2 cellular contexts compared by ENCODE assay signal in the genomic region with DNA sequence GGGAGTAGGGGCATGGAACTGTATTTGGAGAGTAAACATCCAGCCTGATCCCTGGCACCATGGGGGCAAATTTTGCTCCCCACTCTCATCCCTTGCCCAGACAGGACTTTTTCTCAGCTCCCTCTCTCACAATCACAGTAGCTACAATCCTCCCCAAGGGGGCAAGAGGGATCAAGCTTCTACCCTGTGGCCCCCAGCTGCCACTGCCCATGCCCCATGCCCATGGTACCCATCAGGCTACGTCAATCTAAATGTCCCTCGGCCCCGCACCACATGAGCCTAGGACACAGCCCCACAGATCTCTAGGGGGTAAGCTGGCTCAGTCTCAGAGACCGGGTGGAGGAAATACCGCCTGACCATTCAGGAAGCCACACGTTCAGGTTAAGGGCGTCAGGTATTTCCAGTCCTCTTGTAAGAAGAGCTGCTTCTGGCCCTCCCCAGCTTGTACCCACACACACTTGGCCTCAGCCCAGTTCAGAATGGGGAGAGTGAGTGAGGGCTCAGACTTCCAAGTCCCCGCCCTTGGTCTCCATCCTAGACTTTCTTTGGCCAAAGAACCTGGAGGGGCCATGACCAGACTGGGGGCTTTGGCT.
TF ChIP-seq lines count a peak whose summit lies in the region.

No MANE protein-coding gene starts in this region.

TF ChIP-seq in A549, 52 proteins besides CTCF, POLR2A, EP300 and RAD21:
- TF ChIP-seq NPAS2 (CRISPR knock-in tag; IDR thresholded peaks at IDR 0.05; ENCODE audit: borderline replicate concordance): no peak
- TF ChIP-seq CBX8 (IDR thresholded peaks at IDR 0.05): no peak
- TF ChIP-seq CEBPB (IDR thresholded peaks at IDR 0.05): no peak
- TF ChIP-seq RCOR1 (IDR thresholded peaks at IDR 0.05; ENCODE audit: low read depth, low read length): no peak
TF ChIP-seq in A549: peak in this region for 0.

TF ChIP-seq in GM12878, 131 proteins besides CTCF, POLR2A, EP300 and RAD21:
- TF ChIP-seq FOXM1 (IDR thresholded peaks at IDR 0.05; ENCODE audit: low read depth, low read length) (no peak), SIN3A (IDR thresholded peaks at IDR 0.05; ENCODE audit: low read depth, low read length) (no peak), STAT3 (IDR thresholded peaks at IDR 0.05; ENCODE audit: low read depth, low read length) (no peak), SPI1 (IDR thresholded peaks at IDR 0.05; ENCODE audit: borderline replicate concordance, insufficient read depth, low read depth, low read length) (no peak), MYC (IDR thresholded peaks at IDR 0.05; ENCODE audit: insufficient read depth, insufficient read length, insufficient replicate concordance, low read length, severe bottlenecking) (no peak), POLR2AphosphoS2 (IDR thresholded peaks at IDR 0.05; ENCODE audit: low read depth, low read length) (no peak), SP1 (IDR thresholded peaks at IDR 0.05; ENCODE audit: low read depth, low read length) (no peak), NRF1 (conservative IDR thresholded peaks at IDR 0.05; ENCODE audit: low read depth, low read length) (no peak), CEBPB (IDR thresholded peaks at IDR 0.05; ENCODE audit: borderline replicate concordance in 1 of 2, low read depth in 2 of 2, low read length in 2 of 2) (no peak), SIX5 (IDR thresholded peaks at IDR 0.05; ENCODE audit: low read depth, low read length, severe bottlenecking) (no peak), TAF1 (IDR thresholded peaks at IDR 0.05; ENCODE audit: borderline replicate concordance, low read depth, low read length) (no peak), NBN (IDR thresholded peaks at IDR 0.05) (no peak), YY1 (IDR thresholded peaks at IDR 0.05; ENCODE audit: low read depth, low read length) (no peak)
- TF ChIP-seq, protein P1, sequence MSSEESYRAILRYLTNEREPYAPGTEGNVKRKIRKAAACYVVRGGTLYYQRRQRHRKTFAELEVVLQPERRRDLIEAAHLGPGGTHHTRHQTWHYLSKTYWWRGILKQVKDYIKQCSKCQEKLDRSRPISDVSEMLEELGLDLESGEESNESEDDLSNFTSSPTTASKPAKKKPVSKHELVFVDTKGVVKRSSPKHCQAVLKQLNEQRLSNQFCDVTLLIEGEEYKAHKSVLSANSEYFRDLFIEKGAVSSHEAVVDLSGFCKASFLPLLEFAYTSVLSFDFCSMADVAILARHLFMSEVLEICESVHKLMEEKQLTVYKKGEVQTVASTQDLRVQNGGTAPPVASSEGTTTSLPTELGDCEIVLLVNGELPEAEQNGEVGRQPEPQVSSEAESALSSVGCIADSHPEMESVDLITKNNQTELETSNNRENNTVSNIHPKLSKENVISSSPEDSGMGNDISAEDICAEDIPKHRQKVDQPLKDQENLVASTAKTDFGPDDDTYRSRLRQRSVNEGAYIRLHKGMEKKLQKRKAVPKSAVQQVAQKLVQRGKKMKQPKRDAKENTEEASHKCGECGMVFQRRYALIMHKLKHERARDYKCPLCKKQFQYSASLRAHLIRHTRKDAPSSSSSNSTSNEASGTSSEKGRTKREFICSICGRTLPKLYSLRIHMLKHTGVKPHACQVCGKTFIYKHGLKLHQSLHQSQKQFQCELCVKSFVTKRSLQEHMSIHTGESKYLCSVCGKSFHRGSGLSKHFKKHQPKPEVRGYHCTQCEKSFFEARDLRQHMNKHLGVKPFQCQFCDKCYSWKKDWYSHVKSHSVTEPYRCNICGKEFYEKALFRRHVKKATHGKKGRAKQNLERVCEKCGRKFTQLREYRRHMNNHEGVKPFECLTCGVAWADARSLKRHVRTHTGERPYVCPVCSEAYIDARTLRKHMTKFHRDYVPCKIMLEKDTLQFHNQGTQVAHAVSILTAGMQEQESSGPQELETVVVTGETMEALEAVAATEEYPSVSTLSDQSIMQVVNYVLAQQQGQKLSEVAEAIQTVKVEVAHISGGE (CRISPR knock-in tag; IDR thresholded peaks at IDR 0.05): no peak
- TF ChIP-seq, protein P2, sequence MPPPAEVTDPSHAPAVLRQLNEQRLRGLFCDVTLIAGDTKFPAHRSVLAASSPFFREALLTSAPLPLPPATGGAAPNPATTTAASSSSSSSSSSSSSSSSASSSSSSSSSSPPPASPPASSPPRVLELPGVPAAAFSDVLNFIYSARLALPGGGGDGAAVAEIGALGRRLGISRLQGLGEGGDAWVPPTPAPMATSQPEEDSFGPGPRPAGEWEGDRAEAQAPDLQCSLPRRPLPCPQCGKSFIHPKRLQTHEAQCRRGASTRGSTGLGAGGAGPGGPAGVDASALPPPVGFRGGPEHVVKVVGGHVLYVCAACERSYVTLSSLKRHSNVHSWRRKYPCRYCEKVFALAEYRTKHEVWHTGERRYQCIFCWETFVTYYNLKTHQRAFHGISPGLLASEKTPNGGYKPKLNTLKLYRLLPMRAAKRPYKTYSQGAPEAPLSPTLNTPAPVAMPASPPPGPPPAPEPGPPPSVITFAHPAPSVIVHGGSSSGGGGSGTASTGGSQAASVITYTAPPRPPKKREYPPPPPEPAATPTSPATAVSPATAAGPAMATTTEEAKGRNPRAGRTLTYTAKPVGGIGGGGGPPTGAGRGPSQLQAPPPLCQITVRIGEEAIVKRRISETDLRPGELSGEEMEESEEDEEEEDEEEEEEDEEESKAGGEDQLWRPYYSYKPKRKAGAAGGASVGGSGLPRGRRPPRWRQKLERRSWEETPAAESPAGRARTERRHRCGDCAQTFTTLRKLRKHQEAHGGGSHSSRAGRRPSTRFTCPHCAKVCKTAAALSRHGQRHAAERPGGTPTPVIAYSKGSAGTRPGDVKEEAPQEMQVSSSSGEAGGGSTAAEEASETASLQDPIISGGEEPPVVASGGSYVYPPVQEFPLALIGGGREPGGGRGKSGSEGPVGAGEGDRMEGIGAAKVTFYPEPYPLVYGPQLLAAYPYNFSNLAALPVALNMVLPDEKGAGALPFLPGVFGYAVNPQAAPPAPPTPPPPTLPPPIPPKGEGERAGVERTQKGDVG (CRISPR knock-in tag; IDR thresholded peaks at IDR 0.05): no peak
- TF ChIP-seq, protein P3, sequence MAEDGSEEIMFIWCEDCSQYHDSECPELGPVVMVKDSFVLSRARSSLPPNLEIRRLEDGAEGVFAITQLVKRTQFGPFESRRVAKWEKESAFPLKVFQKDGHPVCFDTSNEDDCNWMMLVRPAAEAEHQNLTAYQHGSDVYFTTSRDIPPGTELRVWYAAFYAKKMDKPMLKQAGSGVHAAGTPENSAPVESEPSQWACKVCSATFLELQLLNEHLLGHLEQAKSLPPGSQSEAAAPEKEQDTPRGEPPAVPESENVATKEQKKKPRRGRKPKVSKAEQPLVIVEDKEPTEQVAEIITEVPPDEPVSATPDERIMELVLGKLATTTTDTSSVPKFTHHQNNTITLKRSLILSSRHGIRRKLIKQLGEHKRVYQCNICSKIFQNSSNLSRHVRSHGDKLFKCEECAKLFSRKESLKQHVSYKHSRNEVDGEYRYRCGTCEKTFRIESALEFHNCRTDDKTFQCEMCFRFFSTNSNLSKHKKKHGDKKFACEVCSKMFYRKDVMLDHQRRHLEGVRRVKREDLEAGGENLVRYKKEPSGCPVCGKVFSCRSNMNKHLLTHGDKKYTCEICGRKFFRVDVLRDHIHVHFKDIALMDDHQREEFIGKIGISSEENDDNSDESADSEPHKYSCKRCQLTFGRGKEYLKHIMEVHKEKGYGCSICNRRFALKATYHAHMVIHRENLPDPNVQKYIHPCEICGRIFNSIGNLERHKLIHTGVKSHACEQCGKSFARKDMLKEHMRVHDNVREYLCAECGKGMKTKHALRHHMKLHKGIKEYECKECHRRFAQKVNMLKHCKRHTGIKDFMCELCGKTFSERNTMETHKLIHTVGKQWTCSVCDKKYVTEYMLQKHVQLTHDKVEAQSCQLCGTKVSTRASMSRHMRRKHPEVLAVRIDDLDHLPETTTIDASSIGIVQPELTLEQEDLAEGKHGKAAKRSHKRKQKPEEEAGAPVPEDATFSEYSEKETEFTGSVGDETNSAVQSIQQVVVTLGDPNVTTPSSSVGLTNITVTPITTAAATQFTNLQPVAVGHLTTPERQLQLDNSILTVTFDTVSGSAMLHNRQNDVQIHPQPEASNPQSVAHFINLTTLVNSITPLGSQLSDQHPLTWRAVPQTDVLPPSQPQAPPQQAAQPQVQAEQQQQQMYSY (CRISPR knock-in tag; IDR thresholded peaks at IDR 0.05): no peak
- TF ChIP-seq, protein P4, sequence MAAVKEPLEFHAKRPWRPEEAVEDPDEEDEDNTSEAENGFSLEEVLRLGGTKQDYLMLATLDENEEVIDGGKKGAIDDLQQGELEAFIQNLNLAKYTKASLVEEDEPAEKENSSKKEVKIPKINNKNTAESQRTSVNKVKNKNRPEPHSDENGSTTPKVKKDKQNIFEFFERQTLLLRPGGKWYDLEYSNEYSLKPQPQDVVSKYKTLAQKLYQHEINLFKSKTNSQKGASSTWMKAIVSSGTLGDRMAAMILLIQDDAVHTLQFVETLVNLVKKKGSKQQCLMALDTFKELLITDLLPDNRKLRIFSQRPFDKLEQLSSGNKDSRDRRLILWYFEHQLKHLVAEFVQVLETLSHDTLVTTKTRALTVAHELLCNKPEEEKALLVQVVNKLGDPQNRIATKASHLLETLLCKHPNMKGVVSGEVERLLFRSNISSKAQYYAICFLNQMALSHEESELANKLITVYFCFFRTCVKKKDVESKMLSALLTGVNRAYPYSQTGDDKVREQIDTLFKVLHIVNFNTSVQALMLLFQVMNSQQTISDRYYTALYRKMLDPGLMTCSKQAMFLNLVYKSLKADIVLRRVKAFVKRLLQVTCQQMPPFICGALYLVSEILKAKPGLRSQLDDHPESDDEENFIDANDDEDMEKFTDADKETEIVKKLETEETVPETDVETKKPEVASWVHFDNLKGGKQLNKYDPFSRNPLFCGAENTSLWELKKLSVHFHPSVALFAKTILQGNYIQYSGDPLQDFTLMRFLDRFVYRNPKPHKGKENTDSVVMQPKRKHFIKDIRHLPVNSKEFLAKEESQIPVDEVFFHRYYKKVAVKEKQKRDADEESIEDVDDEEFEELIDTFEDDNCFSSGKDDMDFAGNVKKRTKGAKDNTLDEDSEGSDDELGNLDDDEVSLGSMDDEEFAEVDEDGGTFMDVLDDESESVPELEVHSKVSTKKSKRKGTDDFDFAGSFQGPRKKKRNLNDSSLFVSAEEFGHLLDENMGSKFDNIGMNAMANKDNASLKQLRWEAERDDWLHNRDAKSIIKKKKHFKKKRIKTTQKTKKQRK (IDR thresholded peaks at IDR 0.05; ENCODE audit: low read depth, low read length): no peak
